14 cellular contexts compared by ENCODE assay signal in the genomic region with DNA sequence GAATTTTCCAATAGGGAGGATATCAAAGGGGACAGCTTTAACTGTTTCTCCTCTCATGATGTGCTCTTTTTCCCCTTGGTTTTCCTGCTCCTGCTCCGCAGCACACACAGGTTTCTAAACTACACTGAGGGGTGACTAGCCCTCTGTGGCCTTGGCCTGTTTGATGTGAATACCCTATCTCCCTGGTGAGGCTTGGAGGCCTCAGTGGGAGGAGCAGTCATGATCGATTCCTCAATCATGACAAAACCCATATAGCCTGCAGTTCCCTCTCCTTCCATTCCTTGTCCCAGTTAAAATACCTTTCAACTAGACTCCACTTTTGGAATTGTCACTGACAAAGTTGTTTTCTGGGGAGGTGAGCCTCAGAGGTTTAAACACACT. TPM values are rescaled to one million over a fixed set of nuclear protein-coding genes. Genes with fewer than 3 reads are reported as not detected.
DNase-seq lines count a peak whose midpoint lies in the region; ATAC-seq and TF ChIP-seq lines count a peak whose summit lies in the region.
"Had no signal": no experiment of that assay in that cellular context is flagged by ENCODE, and none has a peak within 500 bp of the region (broad histone marks: within the 10 kb centered on the region; RNA-seq: fewer than 3 reads in every experiment).

No MANE protein-coding gene starts in this region.

- intact Hi-C loops in CD4-positive, alpha-beta T cell (cut with DNase I, micrococcal nuclease), result no loop called here

- POLR2A ChIA-PET in CD4-positive, alpha-beta T cell (lab: Charles Lee), result interaction anchor here (1.1 to 11.7 kb wide), 5 partner anchors 9 to 64 kb away, joined by 3 to 367 read pairs (median 9); partner anchors contain the start of gene USP3
- POLR2A ChIA-PET in naive thymus-derived CD8-positive, alpha-beta T cell (lab: Charles Lee), result interaction anchor here (1.0 to 34.6 kb wide), 9 partner anchors 11 to 616 kb away, joined by 3 to 629 read pairs (median 5); partner anchors contain the start of genes APH1B, CIAO2A, SNX1 and USP3

- no peaks in the 10 kb centered on the region for H3K27me3 Mint-ChIP-seq in CD4-positive, alpha-beta T cell
- no peaks in the 10 kb centered on the region for H3K27me3 Mint-ChIP-seq in activated naive CD8-positive, alpha-beta T cell treated with anti-CD3 and anti-CD28 coated beads, Interleukin-2, amount 50 U/mL, for 24 hours
- H3K27me3 Mint-ChIP-seq in naive thymus-derived CD8-positive, alpha-beta T cell, result no peaks in the 10 kb centered on the region
- H3K27me3 Mint-ChIP-seq: brain had no signal

- peak overlapping the region; percentile 17; the same call in 1 of the 2 replicates for H3K9ac ChIP-seq in GM23248

- no peaks in the 10 kb centered on the region for H3K79me2 ChIP-seq in GM23248 (ENCODE audit: insufficient read depth)

- H3K4me1 Mint-ChIP-seq in CD4-positive, alpha-beta T cell (ENCODE audit: low read depth), result peaks cover 78% of the 10 kb centered on the region
- H3K4me1 Mint-ChIP-seq in activated naive CD8-positive, alpha-beta T cell treated with anti-CD3 and anti-CD28 coated beads, Interleukin-2, amount 50 U/mL, for 24 hours, result peaks cover 88% of the 10 kb centered on the region
- H3K4me1 Mint-ChIP-seq in naive thymus-derived CD8-positive, alpha-beta T cell, result peaks cover 24 to 90% (median 78%) of the 10 kb centered on the region in 4 donors

- TF ChIP-seq CTCF in CD4-positive, alpha-beta T cell (IDR thresholded peaks at IDR 0.05), result no peak

- H3K4me3 ChIP-seq in GM23248, result no peak overlapping the region
- H3K4me3 ChIP-seq: thyroid gland had no signal

- no peak for ATAC-seq in CD4-positive, alpha-beta T cell (ENCODE audit: poor library complexity)
- no peak for ATAC-seq in activated naive CD8-positive, alpha-beta T cell treated with anti-CD3 and anti-CD28 coated beads, Interleukin-2, amount 50 U/mL, for 24 hours
- no peak for ATAC-seq in naive thymus-derived CD8-positive, alpha-beta T cell
- no peak for ATAC-seq in HG02678 (IDR thresholded peaks at IDR 0.05; ENCODE audit: unreplicated experiment)
- ATAC-seq: Right ventricle myocardium inferior had no signal

- DNase-seq in CD4-positive, alpha-beta T cell, result no peak
- DNase-seq in GM23248 (no peak), caudate nucleus (lab: John Stamatoyannopoulos, UW) (no peak), middle frontal gyrus (ENCODE audit: extremely low spot score, low spot score) (no peak)
- DNase-seq in activated naive CD8-positive, alpha-beta T cell treated with anti-CD3 and anti-CD28 coated beads, Interleukin-2, amount 50 U/mL, for 24 hours, result no peak
- DNase-seq in naive thymus-derived CD8-positive, alpha-beta T cell, result no peak
- DNase-seq: Karpas-422, left cardiac atrium, NCI-H2029 treated with DMSO at 0.1 percent for 48 hours, thyroid gland had no signal

- in situ Hi-C loops in GM23248 (cut with MboI), result no loop called here

- H3K27ac ChIP-seq in CD4-positive, alpha-beta T cell (ENCODE audit: low read depth, low read length), result peak overlapping the region; percentile 91
- H3K27ac ChIP-seq in GM23248, result no peak overlapping the region
- no peak overlapping the region for H3K27ac ChIP-seq in caudate nucleus (ENCODE audit: low read depth, low read length)
- H3K27ac ChIP-seq: thyroid gland had no signal

- peak overlapping the region; percentile 95 for H3K27ac Mint-ChIP-seq in CD4-positive, alpha-beta T cell
- peak overlapping the region; percentile 57 for H3K27ac Mint-ChIP-seq in activated naive CD8-positive, alpha-beta T cell treated with anti-CD3 and anti-CD28 coated beads, Interleukin-2, amount 50 U/mL, for 24 hours
- peak overlapping the region; percentile 98 to 100 (median 100) for H3K27ac Mint-ChIP-seq in naive thymus-derived CD8-positive, alpha-beta T cell

- H3K9me3 ChIP-seq in CD4-positive, alpha-beta T cell (ENCODE audit: control insufficient read depth, low read length), result no peaks in the 10 kb centered on the region
- no peaks in the 10 kb centered on the region for H3K9me3 ChIP-seq in GM23248 (ENCODE audit: low read depth)
- H3K9me3 ChIP-seq: neutrophil, thyroid gland had no signal

- peak overlapping the region; percentile 40 for H3K4me3 Mint-ChIP-seq in CD4-positive, alpha-beta T cell
- peak overlapping the region; percentile 24 for H3K4me3 Mint-ChIP-seq in activated naive CD8-positive, alpha-beta T cell treated with anti-CD3 and anti-CD28 coated beads, Interleukin-2, amount 50 U/mL, for 24 hours
- H3K4me3 Mint-ChIP-seq in naive thymus-derived CD8-positive, alpha-beta T cell, result peak overlapping the region in 9 of 10 donors; percentile 63 to 92 (median 78)
- H3K4me3 Mint-ChIP-seq: brain had no signal

- peaks cover 38% of the 10 kb centered on the region for H3K4me1 ChIP-seq in GM23248 (ENCODE audit: insufficient read depth)

- peaks cover 22% of the 10 kb centered on the region for H3F3A ChIP-seq in GM23248 (ENCODE audit: insufficient read depth)

- CTCF ChIA-PET in CD4-positive, alpha-beta T cell (lab: Charles Lee), result interaction anchor here (0.8 to 2.9 kb wide), 6 partner anchors 14 to 62 kb away, joined by 3 to 24 read pairs (median 6); partner anchors contain the start of gene USP3

- H3K36me3 ChIP-seq in GM23248 (ENCODE audit: low read depth), result no peaks in the 10 kb centered on the region
- H3K36me3 ChIP-seq: neutrophil, thyroid gland had no signal

- H3K9me2 ChIP-seq in GM23248 (ENCODE audit: insufficient read depth), result no peaks in the 10 kb centered on the region

- no peak overlapping the region for H2AFZ ChIP-seq in GM23248

- no peak overlapping the region for H3K4me2 ChIP-seq in GM23248 (ENCODE audit: unreplicated experiment)

- H4K20me1 ChIP-seq in GM23248 (ENCODE audit: insufficient read depth), result no peaks in the 10 kb centered on the region

- 91 to 100% methylated on average over 2 of the region's 2 CpGs for WGBS in GM23248 (ENCODE audit: low coverage in 1 of 2, low lambda C conversion rate in 2 of 2, missing lambda C conversion rate in 2 of 2), 2 experiments

- H3K27me3 ChIP-seq in CD4-positive, alpha-beta T cell (ENCODE audit: control insufficient read depth, insufficient read depth, low read length), result no peaks in the 10 kb centered on the region
- H3K27me3 ChIP-seq in GM23248 (replicated peaks; ENCODE audit: insufficient read depth), result no peaks in the 10 kb centered on the region
- H3K27me3 ChIP-seq: neutrophil, thyroid gland had no signal

- no peaks in the 10 kb centered on the region for H3K9me3 Mint-ChIP-seq in CD4-positive, alpha-beta T cell
- H3K9me3 Mint-ChIP-seq in activated naive CD8-positive, alpha-beta T cell treated with anti-CD3 and anti-CD28 coated beads, Interleukin-2, amount 50 U/mL, for 24 hours, result no peaks in the 10 kb centered on the region
- H3K9me3 Mint-ChIP-seq in naive thymus-derived CD8-positive, alpha-beta T cell, result no peaks in the 10 kb centered on the region

- H3K36me3 Mint-ChIP-seq in CD4-positive, alpha-beta T cell (ENCODE audit: low read depth), result no peaks in the 10 kb centered on the region
- H3K36me3 Mint-ChIP-seq in activated naive CD8-positive, alpha-beta T cell treated with anti-CD3 and anti-CD28 coated beads, Interleukin-2, amount 50 U/mL, for 24 hours (ENCODE audit: low read depth), result no peaks in the 10 kb centered on the region
- H3K36me3 Mint-ChIP-seq in naive thymus-derived CD8-positive, alpha-beta T cell, result no peaks in the 10 kb centered on the region
- H3K36me3 Mint-ChIP-seq: brain had no signal

RNA-seq across cellular contexts. Expression of gene USP3, which starts 24.0 kb away (rescaled TPM):
- total RNA-seq in CD4-positive, alpha-beta T cell, result 100 to 1,000 TPM; 280 to 282 TPM
- total RNA-seq in GM23248 (2014; rRNA removed; shearing (Covaris generic)), result 21.0 and 24.5 TPM in 2 replicates
- 15.4 and 16.1 TPM in 2 replicates for polyA plus RNA-seq in GM23248 (2016; fragmentation: Nextera tagmentation; extraction: Ambion mirVana)
- total RNA-seq in naive thymus-derived CD8-positive, alpha-beta T cell, result 100 to 1,000 TPM; 128 to 136 TPM
- 10 to 100 TPM; 31.6 to 42.9 (median 36.9) TPM for polyA plus RNA-seq in naive thymus-derived CD8-positive, alpha-beta T cell

Comparison
In these comparisons a context has a peak if more than half of its experiments do, and no peak if none do; other contexts are left out.
1. H3K4me3 Mint-ChIP-seq: peak in every context shown above with its lines; median percentile 78 in naive thymus-derived CD8-positive, alpha-beta T cell; 40 in CD4-positive, alpha-beta T cell; 24 in activated naive CD8-positive, alpha-beta T cell treated with anti-CD3 and anti-CD28 coated beads, Interleukin-2, amount 50 U/mL, for 24 hours.